In genomic region chr19:55599468-55600335, GRCh38 we compare ENCODE assay signal across 1 cellular context.
TF ChIP-seq lines count a peak whose summit lies in the region.

Gene FIZ1 (minus strand): TSS chr19:55599517. CDS start chr19:55597865, 1,652 bp downstream.
Gene ZNF524 (plus strand): TSS chr19:55600288. CDS start chr19:55602113, 1,825 bp downstream.

TF ChIP-seq in HEK293, 187 proteins besides CTCF, POLR2A, EP300 and RAD21 (continued from another document and continues in another):
- TF ChIP-seq ZNF114 (tag by site-specific recombination; IDR thresholded peaks at IDR 0.05) = no peak
- peak; percentile 83 for TF ChIP-seq KLF10 (tag by site-specific recombination; IDR thresholded peaks at IDR 0.05)
- no peak for TF ChIP-seq ZNF837 (tag by site-specific recombination; IDR thresholded peaks at IDR 0.05)
- TF ChIP-seq ZNF132 (tag by site-specific recombination; IDR thresholded peaks at IDR 0.05; ENCODE audit: borderline replicate concordance) = no peak
- TF ChIP-seq ZNF423 (tag by site-specific recombination; IDR thresholded peaks at IDR 0.05) = no peak
- peak; percentile 72; the same call in 1 of the 2 replicates for TF ChIP-seq PBX3 (CRISPR knock-in tag; IDR thresholded peaks at IDR 0.05)
- TF ChIP-seq ZIC2 (tag by site-specific recombination; IDR thresholded peaks at IDR 0.05) = peak; percentile 74
- TF ChIP-seq ZNF302 (tag by site-specific recombination; IDR thresholded peaks at IDR 0.05; ENCODE audit: low read depth) = no peak
- no peak for TF ChIP-seq ZNF791 (tag by site-specific recombination; IDR thresholded peaks at IDR 0.05)
- TF ChIP-seq ZNF416 (tag by site-specific recombination; IDR thresholded peaks at IDR 0.05) = no peak
- peak; percentile 89 for TF ChIP-seq ZNF692 (tag by site-specific recombination; IDR thresholded peaks at IDR 0.05)
- no peak for TF ChIP-seq ZNF292 (tag by site-specific recombination; IDR thresholded peaks at IDR 0.05; ENCODE audit: borderline replicate concordance, low read depth)
- no peak for TF ChIP-seq ZNF555 (tag by site-specific recombination; conservative IDR thresholded peaks at IDR 0.05)
- no peak for TF ChIP-seq ZNF776 (tag by site-specific recombination; IDR thresholded peaks at IDR 0.05; ENCODE audit: borderline replicate concordance)
- peak; percentile 94 for TF ChIP-seq ZXDB (tag by site-specific recombination; IDR thresholded peaks at IDR 0.05)
- no peak for TF ChIP-seq ZNF596 (tag by site-specific recombination; IDR thresholded peaks at IDR 0.05)
- 0 out of 2 replicates have a peak, but pooled peaks have one; percentile 23 for TF ChIP-seq ZNF138 (tag by site-specific recombination; IDR thresholded peaks at IDR 0.05; ENCODE audit: borderline replicate concordance)
- TF ChIP-seq GLIS2 (tag by site-specific recombination; IDR thresholded peaks at IDR 0.05) = peak; percentile 97; the same call in 1 of the 2 replicates
- TF ChIP-seq ZNF214 (tag by site-specific recombination; IDR thresholded peaks at IDR 0.05; ENCODE audit: borderline replicate concordance) = no peak
- TF ChIP-seq ZBTB7A (tag by site-specific recombination; IDR thresholded peaks at IDR 0.05; ENCODE audit: low read depth) = peak; percentile 88; the same call in 1 of the 2 replicates
- TF ChIP-seq KLF8 (tag by site-specific recombination; IDR thresholded peaks at IDR 0.05) = peak; percentile 99
- TF ChIP-seq ZNF148 (tag by site-specific recombination; IDR thresholded peaks at IDR 0.05; ENCODE audit: borderline replicate concordance) = peak; percentile 40; the same call in 1 of the 2 replicates
- TF ChIP-seq, protein P1, sequence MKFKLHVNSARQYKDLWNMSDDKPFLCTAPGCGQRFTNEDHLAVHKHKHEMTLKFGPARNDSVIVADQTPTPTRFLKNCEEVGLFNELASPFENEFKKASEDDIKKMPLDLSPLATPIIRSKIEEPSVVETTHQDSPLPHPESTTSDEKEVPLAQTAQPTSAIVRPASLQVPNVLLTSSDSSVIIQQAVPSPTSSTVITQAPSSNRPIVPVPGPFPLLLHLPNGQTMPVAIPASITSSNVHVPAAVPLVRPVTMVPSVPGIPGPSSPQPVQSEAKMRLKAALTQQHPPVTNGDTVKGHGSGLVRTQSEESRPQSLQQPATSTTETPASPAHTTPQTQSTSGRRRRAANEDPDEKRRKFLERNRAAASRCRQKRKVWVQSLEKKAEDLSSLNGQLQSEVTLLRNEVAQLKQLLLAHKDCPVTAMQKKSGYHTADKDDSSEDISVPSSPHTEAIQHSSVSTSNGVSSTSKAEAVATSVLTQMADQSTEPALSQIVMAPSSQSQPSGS (tag by site-specific recombination; IDR thresholded peaks at IDR 0.05; ENCODE audit: low read depth) = no peak
- TF ChIP-seq TRIM28 (IDR thresholded peaks at IDR 0.05; ENCODE audit: borderline replicate concordance, low read length) = no peak
- peak; percentile 99 for TF ChIP-seq YY1 (tag by site-specific recombination; IDR thresholded peaks at IDR 0.05)
- TF ChIP-seq ZNF362 (tag by site-specific recombination; IDR thresholded peaks at IDR 0.05) = no peak
- TF ChIP-seq PRDM6 (tag by site-specific recombination; IDR thresholded peaks at IDR 0.05) = no peak
- no peak for TF ChIP-seq ZNF626 (tag by site-specific recombination; IDR thresholded peaks at IDR 0.05)
- TF ChIP-seq, protein P2, sequence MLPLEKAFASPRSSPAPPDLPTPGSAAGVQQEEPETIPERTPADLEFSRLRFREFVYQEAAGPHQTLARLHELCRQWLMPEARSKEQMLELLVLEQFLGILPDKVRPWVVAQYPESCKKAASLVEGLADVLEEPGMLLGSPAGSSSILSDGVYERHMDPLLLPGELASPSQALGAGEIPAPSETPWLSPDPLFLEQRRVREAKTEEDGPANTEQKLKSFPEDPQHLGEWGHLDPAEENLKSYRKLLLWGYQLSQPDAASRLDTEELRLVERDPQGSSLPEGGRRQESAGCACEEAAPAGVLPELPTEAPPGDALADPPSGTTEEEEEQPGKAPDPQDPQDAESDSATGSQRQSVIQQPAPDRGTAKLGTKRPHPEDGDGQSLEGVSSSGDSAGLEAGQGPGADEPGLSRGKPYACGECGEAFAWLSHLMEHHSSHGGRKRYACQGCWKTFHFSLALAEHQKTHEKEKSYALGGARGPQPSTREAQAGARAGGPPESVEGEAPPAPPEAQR (tag by site-specific recombination; IDR thresholded peaks at IDR 0.05) = 0 out of 2 replicates have a peak, but pooled peaks have one; percentile 65
- TF ChIP-seq SCRT1 (tag by site-specific recombination; IDR thresholded peaks at IDR 0.05; ENCODE audit: borderline replicate concordance) = no peak
- TF ChIP-seq ZNF211 (tag by site-specific recombination; IDR thresholded peaks at IDR 0.05; ENCODE audit: low read depth) = no peak
- TF ChIP-seq ZBTB20 (tag by site-specific recombination; IDR thresholded peaks at IDR 0.05) = peak; percentile 92
- TF ChIP-seq, protein P3, sequence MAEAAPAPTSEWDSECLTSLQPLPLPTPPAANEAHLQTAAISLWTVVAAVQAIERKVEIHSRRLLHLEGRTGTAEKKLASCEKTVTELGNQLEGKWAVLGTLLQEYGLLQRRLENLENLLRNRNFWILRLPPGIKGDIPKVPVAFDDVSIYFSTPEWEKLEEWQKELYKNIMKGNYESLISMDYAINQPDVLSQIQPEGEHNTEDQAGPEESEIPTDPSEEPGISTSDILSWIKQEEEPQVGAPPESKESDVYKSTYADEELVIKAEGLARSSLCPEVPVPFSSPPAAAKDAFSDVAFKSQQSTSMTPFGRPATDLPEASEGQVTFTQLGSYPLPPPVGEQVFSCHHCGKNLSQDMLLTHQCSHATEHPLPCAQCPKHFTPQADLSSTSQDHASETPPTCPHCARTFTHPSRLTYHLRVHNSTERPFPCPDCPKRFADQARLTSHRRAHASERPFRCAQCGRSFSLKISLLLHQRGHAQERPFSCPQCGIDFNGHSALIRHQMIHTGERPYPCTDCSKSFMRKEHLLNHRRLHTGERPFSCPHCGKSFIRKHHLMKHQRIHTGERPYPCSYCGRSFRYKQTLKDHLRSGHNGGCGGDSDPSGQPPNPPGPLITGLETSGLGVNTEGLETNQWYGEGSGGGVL (tag by site-specific recombination; IDR thresholded peaks at IDR 0.05) = peak; percentile 99
- TF ChIP-seq ZNF335 (tag by site-specific recombination; conservative IDR thresholded peaks at IDR 0.05) = peak; percentile 99
- TF ChIP-seq ZNF404 (tag by site-specific recombination; IDR thresholded peaks at IDR 0.05) = no peak
- peak; percentile 46 for TF ChIP-seq ZNF394 (tag by site-specific recombination; IDR thresholded peaks at IDR 0.05; ENCODE audit: borderline replicate concordance)
- TF ChIP-seq ZNF830 (tag by site-specific recombination; IDR thresholded peaks at IDR 0.05; ENCODE audit: low read depth) = no peak
- TF ChIP-seq RBAK (tag by site-specific recombination; IDR thresholded peaks at IDR 0.05) = no peak
- TF ChIP-seq ZNF184 (tag by site-specific recombination; IDR thresholded peaks at IDR 0.05) = no peak
- no peak for TF ChIP-seq HOXA7 (CRISPR knock-in tag; IDR thresholded peaks at IDR 0.05; ENCODE audit: borderline replicate concordance)
- no peak for TF ChIP-seq ZNF514 (tag by site-specific recombination; IDR thresholded peaks at IDR 0.05)
- TF ChIP-seq ZNF248 (tag by site-specific recombination; IDR thresholded peaks at IDR 0.05) = no peak
- 0 out of 2 replicates have a peak, but pooled peaks have one; percentile 53 for TF ChIP-seq ZNF169 (tag by site-specific recombination; IDR thresholded peaks at IDR 0.05)
- TF ChIP-seq ZNF341 (tag by site-specific recombination; IDR thresholded peaks at IDR 0.05; ENCODE audit: low read depth) = peak; percentile 56
- TF ChIP-seq ZEB2 (tag by site-specific recombination; IDR thresholded peaks at IDR 0.05) = peak; percentile 26
- TF ChIP-seq MZF1 (tag by site-specific recombination; IDR thresholded peaks at IDR 0.05; ENCODE audit: borderline replicate concordance) = peak; percentile 74; the same call in 1 of the 2 replicates
- no peak for TF ChIP-seq ZNF677 (tag by site-specific recombination; IDR thresholded peaks at IDR 0.05)
- peak; percentile 22; the same call in 1 of the 2 replicates for TF ChIP-seq ZNF558 (tag by site-specific recombination; IDR thresholded peaks at IDR 0.05)
- peak; percentile 90 for TF ChIP-seq KLF16 (tag by site-specific recombination; IDR thresholded peaks at IDR 0.05)
- TF ChIP-seq MEIS1 (CRISPR knock-in tag; IDR thresholded peaks at IDR 0.05; ENCODE audit: borderline replicate concordance) = no peak
- TF ChIP-seq, protein P4, sequence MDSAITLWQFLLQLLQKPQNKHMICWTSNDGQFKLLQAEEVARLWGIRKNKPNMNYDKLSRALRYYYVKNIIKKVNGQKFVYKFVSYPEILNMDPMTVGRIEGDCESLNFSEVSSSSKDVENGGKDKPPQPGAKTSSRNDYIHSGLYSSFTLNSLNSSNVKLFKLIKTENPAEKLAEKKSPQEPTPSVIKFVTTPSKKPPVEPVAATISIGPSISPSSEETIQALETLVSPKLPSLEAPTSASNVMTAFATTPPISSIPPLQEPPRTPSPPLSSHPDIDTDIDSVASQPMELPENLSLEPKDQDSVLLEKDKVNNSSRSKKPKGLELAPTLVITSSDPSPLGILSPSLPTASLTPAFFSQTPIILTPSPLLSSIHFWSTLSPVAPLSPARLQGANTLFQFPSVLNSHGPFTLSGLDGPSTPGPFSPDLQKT (IDR thresholded peaks at IDR 0.05; ENCODE audit: borderline replicate concordance, low read depth, low read length) = no peak
- peak; percentile 43 for TF ChIP-seq ZBTB8A (tag by site-specific recombination; IDR thresholded peaks at IDR 0.05)
- TF ChIP-seq GLI2 (tag by site-specific recombination; IDR thresholded peaks at IDR 0.05; ENCODE audit: borderline replicate concordance, low read depth) = no peak
- TF ChIP-seq ZNF777 (tag by site-specific recombination; IDR thresholded peaks at IDR 0.05; ENCODE audit: borderline replicate concordance) = no peak
- TF ChIP-seq ZNF529 (tag by site-specific recombination; IDR thresholded peaks at IDR 0.05; ENCODE audit: insufficient replicate concordance) = no peak
- no peak for TF ChIP-seq HOXC10 (CRISPR knock-in tag; IDR thresholded peaks at IDR 0.05)
- no peak for TF ChIP-seq ZNF37A (tag by site-specific recombination; IDR thresholded peaks at IDR 0.05)
